ENCODE assay signal across 1 cellular context in the genomic region with DNA sequence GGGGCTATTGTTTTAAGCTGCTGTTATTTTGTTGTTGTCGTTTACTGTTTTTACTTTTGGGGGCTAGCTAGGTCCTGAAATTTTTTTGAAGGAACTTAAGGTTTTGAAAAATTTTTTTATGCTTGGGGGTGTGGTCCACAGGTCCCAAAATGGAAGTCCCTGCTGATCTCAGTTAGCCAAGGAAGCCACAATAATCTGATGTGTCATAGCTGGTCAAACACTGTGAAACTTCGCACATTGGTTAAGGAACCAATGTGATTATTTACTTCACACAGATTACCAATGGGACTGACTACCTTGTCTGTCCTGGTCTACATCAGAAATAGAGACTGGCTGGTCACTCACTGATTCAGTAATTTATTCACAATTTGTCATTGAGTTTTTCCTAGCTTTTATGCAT.
TF ChIP-seq lines count a peak whose summit lies in the region.

No MANE protein-coding gene starts in this region.

TF ChIP-seq in A549, 52 proteins besides CTCF, POLR2A, EP300 and RAD21 (continued from another document):
- TF ChIP-seq, protein P1, sequence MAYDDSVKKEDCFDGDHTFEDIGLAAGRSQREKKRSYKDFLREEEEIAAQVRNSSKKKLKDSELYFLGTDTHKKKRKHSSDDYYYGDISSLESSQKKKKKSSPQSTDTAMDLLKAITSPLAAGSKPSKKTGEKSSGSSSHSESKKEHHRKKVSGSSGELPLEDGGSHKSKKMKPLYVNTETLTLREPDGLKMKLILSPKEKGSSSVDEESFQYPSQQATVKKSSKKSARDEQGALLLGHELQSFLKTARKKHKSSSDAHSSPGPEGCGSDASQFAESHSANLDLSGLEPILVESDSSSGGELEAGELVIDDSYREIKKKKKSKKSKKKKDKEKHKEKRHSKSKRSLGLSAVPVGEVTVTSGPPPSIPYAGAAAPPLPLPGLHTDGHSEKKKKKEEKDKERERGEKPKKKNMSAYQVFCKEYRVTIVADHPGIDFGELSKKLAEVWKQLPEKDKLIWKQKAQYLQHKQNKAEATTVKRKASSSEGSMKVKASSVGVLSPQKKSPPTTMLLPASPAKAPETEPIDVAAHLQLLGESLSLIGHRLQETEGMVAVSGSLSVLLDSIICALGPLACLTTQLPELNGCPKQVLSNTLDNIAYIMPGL (CRISPR knock-in tag; IDR thresholded peaks at IDR 0.05; ENCODE audit: borderline replicate concordance), result no peak
TF ChIP-seq in A549: peak in this region for 0.
